Comparison of ENCODE assay signal across 10 cellular contexts in genomic region chr21:17709266-17709611, GRCh38.
DNase-seq lines count a peak whose midpoint lies in the region; ATAC-seq and TF ChIP-seq lines count a peak whose summit lies in the region.
"Had no signal": no experiment of that assay in that cellular context is flagged by ENCODE, and none has a peak within 500 bp of the region (broad histone marks: within the 10 kb centered on the region; RNA-seq: fewer than 3 reads in every experiment).

No MANE protein-coding gene starts in this region.

- no peaks in the 10 kb centered on the region for H3K79me1 ChIP-seq in mesenchymal stem cell (replicated peaks; ENCODE audit: low read length, poor library complexity, severe bottlenecking)

- in situ Hi-C loops in gastrocnemius medialis (cut with MboI; ENCODE audit: low sequenced_read_pairs in 4 of 4) = no loop called here

- TF ChIP-seq CTCF in GM23338 (conservative IDR thresholded peaks at IDR 0.05; ENCODE audit: low read depth in 2 of 2) = no peak
- TF ChIP-seq CTCF in gastrocnemius medialis (IDR thresholded peaks at IDR 0.05 in 4 of 5, conservative IDR thresholded peaks at IDR 0.05 in 1 of 5) = no peak

- H2AFZ ChIP-seq in mesenchymal stem cell (ENCODE audit: low read depth, low read length) (no peak overlapping the region), GM23338 (no peak overlapping the region)

- no peak for TF ChIP-seq POLR2A in gastrocnemius medialis (IDR thresholded peaks at IDR 0.05)

- H3K27me3 ChIP-seq in mesenchymal stem cell (ENCODE audit: control insufficient read depth in 1 of 2, insufficient read depth in 1 of 2, low read length in 2 of 2) (no peaks in the 10 kb centered on the region), GM23338 (ENCODE audit: insufficient read depth) (no peaks in the 10 kb centered on the region), gastrocnemius medialis (no peaks in the 10 kb centered on the region)

- H3K4me1 Mint-ChIP-seq in activated CD4-positive, alpha-beta T cell treated with anti-CD3 and anti-CD28 coated beads, Interleukin-2, amount 10 ng/mL, durations not matched to agents 24 days and 14 days = peaks cover 27% of the 10 kb centered on the region
- no peaks in the 10 kb centered on the region for H3K4me1 Mint-ChIP-seq in GM23338

- no peak overlapping the region for H3K18ac ChIP-seq in mesenchymal stem cell (ENCODE audit: low read depth in 1 of 2, low read length in 2 of 2)

- H3K23ac ChIP-seq in mesenchymal stem cell (ENCODE audit: low read length in 2 of 2) = no peak overlapping the region

- H3K4me3 Mint-ChIP-seq in activated CD4-positive, alpha-beta T cell treated with anti-CD3 and anti-CD28 coated beads, Interleukin-2, amount 10 ng/mL, durations not matched to agents 24 days and 14 days = no peak overlapping the region
- H3K4me3 Mint-ChIP-seq in GM23338 = no peak overlapping the region

- no peak overlapping the region for H4K8ac ChIP-seq in mesenchymal stem cell (ENCODE audit: low read length)

- peaks cover 6% of the 10 kb centered on the region for H3K27me3 Mint-ChIP-seq in activated CD4-positive, alpha-beta T cell treated with anti-CD3 and anti-CD28 coated beads, Interleukin-2, amount 10 ng/mL, durations not matched to agents 24 days and 14 days
- peaks cover 4% of the 10 kb centered on the region for H3K27me3 Mint-ChIP-seq in GM23338 (ENCODE audit: insufficient read depth, low read depth, poor library complexity)

- H3K9me3 ChIP-seq in mesenchymal stem cell (ENCODE audit: control insufficient read depth, low read length) (peaks cover 8% of the 10 kb centered on the region), gastrocnemius medialis (no peaks in the 10 kb centered on the region)

- peak; percentile 99 for ATAC-seq in GM21737 (IDR thresholded peaks at IDR 0.05; ENCODE audit: unreplicated experiment)
- ATAC-seq in HG03354 (IDR thresholded peaks at IDR 0.05; ENCODE audit: poor library complexity, severe bottlenecking, unreplicated experiment) = peak; percentile 100
- ATAC-seq in GM23338 = no peak
- no peak for ATAC-seq in gastrocnemius medialis

- no peaks in the 10 kb centered on the region for H3K4me1 ChIP-seq in mesenchymal stem cell (ENCODE audit: control insufficient read depth, insufficient read depth, low read depth, low read length)
- no peaks in the 10 kb centered on the region for H3K4me1 ChIP-seq in GM23338 (ENCODE audit: insufficient read depth)
- H3K4me1 ChIP-seq in gastrocnemius medialis = no peaks in the 10 kb centered on the region

- no peaks in the 10 kb centered on the region for H3K79me2 ChIP-seq in GM23338 (replicated peaks; ENCODE audit: insufficient read depth)

- H3K4me3 ChIP-seq in mesenchymal stem cell (ENCODE audit: insufficient read depth in 1 of 2, low read depth in 1 of 2, low read length in 2 of 2) (no peak overlapping the region), GM23338 (no peak overlapping the region), gastrocnemius medialis (no peak overlapping the region)

- H3K27ac Mint-ChIP-seq in activated CD4-positive, alpha-beta T cell treated with anti-CD3 and anti-CD28 coated beads, Interleukin-2, amount 10 ng/mL, durations not matched to agents 24 days and 14 days = peak overlapping the region; percentile 39
- no peak overlapping the region for H3K27ac Mint-ChIP-seq in GM23338

- H3K9me3 Mint-ChIP-seq in activated CD4-positive, alpha-beta T cell treated with anti-CD3 and anti-CD28 coated beads, Interleukin-2, amount 10 ng/mL, durations not matched to agents 24 days and 14 days = peaks cover 31% of the 10 kb centered on the region
- H3K9me3 Mint-ChIP-seq in GM23338 = peaks cover 52% of the 10 kb centered on the region

- H2AK5ac ChIP-seq in mesenchymal stem cell (ENCODE audit: low read length, severe bottlenecking) = no peak overlapping the region

- H3K9me2 ChIP-seq in GM23338 (ENCODE audit: insufficient read depth) = peaks cover 9% of the 10 kb centered on the region; the same call in 1 of the 2 replicates

- H3K36me3 ChIP-seq in mesenchymal stem cell (ENCODE audit: control insufficient read depth in 1 of 2, insufficient read depth in 2 of 2, low read depth in 1 of 2, low read length in 2 of 2) = no peaks in the 10 kb centered on the region
- H3K36me3 ChIP-seq in GM23338 (ENCODE audit: insufficient read depth) = peaks cover 4% of the 10 kb centered on the region
- no peaks in the 10 kb centered on the region for H3K36me3 ChIP-seq in gastrocnemius medialis

- H3K14ac ChIP-seq in mesenchymal stem cell (ENCODE audit: low read length in 2 of 2) = no peak overlapping the region

- no peak overlapping the region for H3K4ac ChIP-seq in mesenchymal stem cell (ENCODE audit: low read depth in 1 of 2, low read length in 2 of 2)

- H2BK12ac ChIP-seq in mesenchymal stem cell (ENCODE audit: low read length in 2 of 2) = no peak overlapping the region

- H3K4me2 ChIP-seq in mesenchymal stem cell (ENCODE audit: low read length, poor library complexity, severe bottlenecking) = no peak overlapping the region
- H3K4me2 ChIP-seq in GM23338 = no peak overlapping the region

- H3F3A ChIP-seq in GM23338 (replicated peaks; ENCODE audit: low read depth) = no peaks in the 10 kb centered on the region

- no peak overlapping the region for H2BK120ac ChIP-seq in mesenchymal stem cell (ENCODE audit: low read depth, low read length)

- peaks cover 10% of the 10 kb centered on the region for H3K36me3 Mint-ChIP-seq in activated CD4-positive, alpha-beta T cell treated with anti-CD3 and anti-CD28 coated beads, Interleukin-2, amount 10 ng/mL, durations not matched to agents 24 days and 14 days (ENCODE audit: low read depth)
- peaks cover 24% of the 10 kb centered on the region for H3K36me3 Mint-ChIP-seq in GM23338 (ENCODE audit: low read depth)

- intact Hi-C loops in activated CD4-positive, alpha-beta T cell treated with anti-CD3 and anti-CD28 coated beads, Interleukin-2, amount 10 ng/mL, durations not matched to agents 24 days and 14 days (cut with micrococcal nuclease) = loop anchor here (1.0 to 2.0 kb wide), 3 partner anchors 68 to 110 kb away; partner anchors contain the start of gene C21orf91
- intact Hi-C loops in gastrocnemius medialis (cut with DNase I; ENCODE audit: low total_unique reads) = no loop called here

- H3K9ac ChIP-seq in mesenchymal stem cell (ENCODE audit: low read length) = peak overlapping the region; percentile 1

- no peak for DNase-seq in activated CD4-positive, alpha-beta T cell treated with anti-CD3 and anti-CD28 coated beads, Interleukin-2, amount 10 ng/mL, durations not matched to agents 24 days and 14 days
- DNase-seq in activated CD4-positive, alpha-beta T cell treated with anti-CD3 and anti-CD28 coated beads, Interleukin-2, amount 50 U/mL, for 48 hours = no peak
- no peak for DNase-seq in mesenchymal stem cell
- no peak for DNase-seq in GM23338 (ENCODE audit: low spot score)
- DNase-seq in gastrocnemius medialis = no peak
- no peak for DNase-seq in NCI-H187 (lab: John Stamatoyannopoulos, UW)
- DNase-seq: GF-D8, SW 1271 had no signal

- H3K27ac ChIP-seq in mesenchymal stem cell (ENCODE audit: low read length, poor library complexity, severe bottlenecking) (no peak overlapping the region), GM23338 (ENCODE audit: low read depth) (no peak overlapping the region), gastrocnemius medialis (no peak overlapping the region)

- no peak overlapping the region for H2BK15ac ChIP-seq in mesenchymal stem cell (ENCODE audit: low read depth, poor library complexity, severe bottlenecking)

- no peak overlapping the region for H4K91ac ChIP-seq in mesenchymal stem cell (ENCODE audit: low read length)

- H4K20me1 ChIP-seq in GM23338 (replicated peaks; ENCODE audit: insufficient read depth) = no peaks in the 10 kb centered on the region

- H2BK5ac ChIP-seq in mesenchymal stem cell (ENCODE audit: low read depth, low read length, poor library complexity, severe bottlenecking) = no peak overlapping the region

TF ChIP-seq in GM23338, 12 proteins besides CTCF, POLR2A, EP300 and RAD21:
- no peak for TF ChIP-seq ETS1 (IDR thresholded peaks at IDR 0.05)
- no peak for TF ChIP-seq EZH2phosphoT487 (IDR thresholded peaks at IDR 0.05; ENCODE audit: unreplicated experiment)
- no peak for TF ChIP-seq EZH2 (IDR thresholded peaks at IDR 0.05; ENCODE audit: low read depth, unreplicated experiment)
- TF ChIP-seq REST (IDR thresholded peaks at IDR 0.05; ENCODE audit: unreplicated experiment) = no peak
- no peak for TF ChIP-seq NANOG (IDR thresholded peaks at IDR 0.05; ENCODE audit: borderline replicate concordance)
- TF ChIP-seq STAT1 (IDR thresholded peaks at IDR 0.05; ENCODE audit: unreplicated experiment) = no peak

Comparison
In these comparisons a context has a peak if more than half of its experiments do, and no peak if none do; other contexts are left out.
1. ATAC-seq: peak in GM21737 (single experiment) and HG03354 (single experiment); none in GM23338 (single experiment) and gastrocnemius medialis (0 of 2).